Comparison of ENCODE assay signal across 8 cellular contexts in genomic region chr17:43906951-43907424, GRCh38. TPM values are rescaled to one million over a fixed set of nuclear protein-coding genes. Genes with fewer than 3 reads are reported as not detected.
DNase-seq lines count a peak whose midpoint lies in the region; ATAC-seq, FAIRE-seq and TF ChIP-seq lines count a peak whose summit lies in the region.

No MANE protein-coding gene starts in this region.

- no peak for FAIRE-seq in bronchial epithelial cell (lab: Jason Lieb, UNC)
- FAIRE-seq in HepG2 (lab: Jason Lieb, UNC): no peak

- H3K27ac ChIP-seq in HepG2 (ENCODE audit: extremely low read length, insufficient read depth, low read length) (no peak overlapping the region), testis (peak overlapping the region; percentile 81 to 84)

- TF ChIP-seq CTCF in bronchial epithelial cell (IDR thresholded peaks at IDR 0.05; ENCODE audit: insufficient read depth, low read length, severe bottlenecking) (no peak), HepG2 (CRISPR knock-in tag; IDR thresholded peaks at IDR 0.05) (no peak), testis (IDR thresholded peaks at IDR 0.05) (no peak), GM13976 (IDR thresholded peaks at IDR 0.05; ENCODE audit: borderline replicate concordance, control extremely low read depth, extremely low read depth, insufficient read depth, missing control alignments) (no peak)

- TF ChIP-seq POLR2A in HepG2 (IDR thresholded peaks at IDR 0.05; ENCODE audit: insufficient read depth in 1 of 2, low read depth in 2 of 2, low read length in 2 of 2) (no peak), testis (IDR thresholded peaks at IDR 0.05) (no peak)

- H3K27me3 ChIP-seq in bronchial epithelial cell (ENCODE audit: control insufficient read depth, insufficient read depth, low read length) (peaks cover 20% of the 10 kb centered on the region), HepG2 (ENCODE audit: control insufficient read depth in 1 of 2, insufficient read depth in 2 of 2, low read length in 2 of 2) (peaks cover 22 to 85% of the 10 kb centered on the region in 2 experiments), testis (no peaks in the 10 kb centered on the region)

- ATAC-seq in HepG2: no peak; the same call in 2 of the 3 replicates

- no peak overlapping the region for H2AFZ ChIP-seq in HepG2 (ENCODE audit: low read length)

- TF ChIP-seq RAD21 in HepG2 (CRISPR knock-in tag; IDR thresholded peaks at IDR 0.05): no peak

- DNase-seq in NCI-H748 (lab: John Stamatoyannopoulos, UW; ENCODE audit: unreplicated experiment) (peak; percentile 34), NCI-H748 treated with DMSO at 0.1 percent for 48 hours (lab: John Stamatoyannopoulos, UW) (no peak), bronchial epithelial cell (ENCODE audit: low read depth) (no peak), HepG2 (ENCODE audit: low spot score) (no peak), testis (no peak), GM13976 (ENCODE audit: low spot score) (no peak), NCI-H187 treated with DMSO at 0.1 percent for 48 hours (lab: John Stamatoyannopoulos, UW) (no peak), SW480 (ENCODE audit: low spot score) (no peak)

- H4K20me1 ChIP-seq in HepG2 (ENCODE audit: insufficient read depth, low read length): peaks cover 2% of the 10 kb centered on the region; the same call in 1 of the 2 replicates

- H3K9me3 ChIP-seq in HepG2 (ENCODE audit: low read length) (no peaks in the 10 kb centered on the region), testis (no peaks in the 10 kb centered on the region)

- in situ Hi-C loops in HepG2 (cut with HindIII; ENCODE audit: extremely low pct_ligation_motif_present, low pct_unique_long_range_greater_than_20kb) (no loop called here), GM13976 (cut with MboI; ENCODE audit: low sequenced_read_pairs, unreplicated experiment) (no loop called here)

- H3K4me3 ChIP-seq in bronchial epithelial cell (ENCODE audit: low read depth, low read length) (peak overlapping the region; percentile 37), HepG2 (replicated peaks in 1 of 3; ENCODE audit: insufficient read depth in 1 of 3, low read depth in 2 of 3, low read length in 3 of 3) (peak overlapping the region; percentile 48 to 69 (median 60); a peak in 5 of 6 replicates), testis (peak overlapping the region; percentile 78 to 87)

- H3K4me2 ChIP-seq in HepG2 (ENCODE audit: low read depth, low read length): peak overlapping the region; percentile 63

- peaks cover 29% of the 10 kb centered on the region for H3K4me1 ChIP-seq in HepG2 (ENCODE audit: insufficient read depth, low read length)
- peaks cover 13% of the 10 kb centered on the region for H3K4me1 ChIP-seq in testis

- H3K79me2 ChIP-seq in HepG2 (ENCODE audit: insufficient read depth, low read length): no peaks in the 10 kb centered on the region

- TF ChIP-seq EP300 in HepG2 (IDR thresholded peaks at IDR 0.05; ENCODE audit: low read depth in 2 of 2, low read length in 2 of 2): no peak
- TF ChIP-seq EP300 in HepG2 (CRISPR knock-in tag; IDR thresholded peaks at IDR 0.05; ENCODE audit: borderline replicate concordance): no peak

- 9% methylated on average over 22 of the region's 29 CpGs for WGBS in HepG2 (ENCODE audit: low lambda C conversion rate)
- WGBS in testis, 2 donors: 0 to 1% methylated on average over 19 to 29 of the region's 29 CpGs

- H3K36me3 ChIP-seq in bronchial epithelial cell (ENCODE audit: control insufficient read depth, insufficient read depth, low read length) (no peaks in the 10 kb centered on the region), HepG2 (replicated peaks in 1 of 2; ENCODE audit: control insufficient read depth in 1 of 2, insufficient read depth in 2 of 2, low read length in 2 of 2) (no peaks in the 10 kb centered on the region), testis (ENCODE audit: low read depth, missing control alignments) (no peaks in the 10 kb centered on the region)

- POLR2A ChIA-PET in HepG2 (lab: Yijun Ruan, JAX): no interaction called here

- intact Hi-C loops in HepG2 (cut with micrococcal nuclease; ENCODE audit: unreplicated experiment) (no loop called here), testis (cut with DNase I; ENCODE audit: low total_unique reads) (no loop called here)

- CTCF ChIA-PET in HepG2 (lab: Yijun Ruan, JAX; ENCODE audit: low intra/inter-chr PET ratio, low total read pairs): no interaction called here

- H3K9ac ChIP-seq in HepG2 (ENCODE audit: insufficient read depth, low read depth, low read length): peak overlapping the region; percentile 4; the same call in 1 of the 2 replicates

- no TSS peak for BruUV-seq in HepG2 (replicated peaks; lab: Mats Ljungman, UMichigan)

RNA-seq across cellular contexts. Expression of gene MPP2, which starts 0.3 kb away (rescaled TPM):
- total RNA-seq in bronchial epithelial cell: 0.13 and 0.26 TPM in 2 replicates
- 0.20 and 0.44 TPM in 2 replicates for total RNA-seq in HepG2 (2016; rRNA removed; fragmentation: Illumina TruSeq; extraction: Trizol)
- total RNA-seq in HepG2 (2016; cell fraction: cytosol; rRNA removed; fragmentation: Illumina TruSeq; extraction: Trizol; ENCODE audit: low read depth): 0.18 and 0.30 TPM in 2 replicates
- 0.02 and 0.10 TPM in 2 replicates for total RNA-seq in HepG2 (2016; cell fraction: insoluble cytoplasmic fraction; rRNA removed; fragmentation: Illumina TruSeq; extraction: Trizol)
- 0.06 and 0.07 TPM in 2 replicates for total RNA-seq in HepG2 (2016; cell fraction: membrane; rRNA removed; fragmentation: Illumina TruSeq; extraction: Trizol)
- total RNA-seq in HepG2 (2016; cell fraction: nucleus; rRNA removed; fragmentation: Illumina TruSeq; extraction: Trizol): 0.25 TPM in 1 of 2 replicates, not detected in the other
- polyA plus RNA-seq in HepG2 (2011; rRNA removed): 1.7 and 2.2 TPM in 2 replicates
- polyA plus RNA-seq in HepG2 (2011; cell fraction: cytosol; rRNA removed): 1.6 TPM in 2 replicates
- polyA plus RNA-seq in HepG2 (2011; cell fraction: nucleus; rRNA removed): 3.8 and 4.9 TPM in 2 replicates
- polyA plus RNA-seq in HepG2 (2012): 0.62 and 0.99 TPM in 2 replicates
- not detected in 2 replicates for polyA plus RNA-seq in HepG2 (2016; cell fraction: cytosol; fragmentation: Illumina TruSeq; extraction: Trizol; ENCODE audit: low read depth)
- polyA plus RNA-seq in HepG2 (2016; cell fraction: insoluble cytoplasmic fraction; fragmentation: Illumina TruSeq; extraction: Trizol; ENCODE audit: low read depth): 0.19 and 0.20 TPM in 2 replicates
- polyA plus RNA-seq in HepG2 (2016; cell fraction: membrane; fragmentation: Illumina TruSeq; extraction: Trizol; ENCODE audit: low read depth): 0.05 TPM in 1 of 2 replicates, not detected in the other
- polyA plus RNA-seq in HepG2 (2016; cell fraction: nucleus; fragmentation: Illumina TruSeq; extraction: Trizol; ENCODE audit: insufficient read depth, low read depth): 0.15 and 0.18 TPM in 2 replicates
- 3.3 and 19.7 TPM in 2 replicates for polyA minus RNA-seq in HepG2 (2011; rRNA and poly(A)+ RNA removed; ENCODE audit: low replicate concordance)
- 1.1 and 2.0 TPM in 2 replicates for polyA minus RNA-seq in HepG2 (2011; cell fraction: cytosol; rRNA and poly(A)+ RNA removed)
- polyA minus RNA-seq in HepG2 (2011; cell fraction: nucleus; rRNA and poly(A)+ RNA removed): 1.5 and 3.2 TPM in 2 replicates
- 10 to 100 TPM; 25.1 to 25.8 TPM for total RNA-seq in testis
- polyA plus RNA-seq in testis (ENCODE audit: insufficient read depth, low read depth, low replicate concordance): 31.4 TPM

RNA-seq across cellular contexts. Expression of gene PPY, which starts 35.3 kb away (rescaled TPM):
- total RNA-seq in bronchial epithelial cell: not detected in 2 replicates
- total RNA-seq in HepG2 (2016; rRNA removed; fragmentation: Illumina TruSeq; extraction: Trizol): not detected in 2 replicates
- not detected in 2 replicates for total RNA-seq in HepG2 (2016; cell fraction: cytosol; rRNA removed; fragmentation: Illumina TruSeq; extraction: Trizol; ENCODE audit: low read depth)
- total RNA-seq in HepG2 (2016; cell fraction: insoluble cytoplasmic fraction; rRNA removed; fragmentation: Illumina TruSeq; extraction: Trizol): not detected in 2 replicates
- total RNA-seq in HepG2 (2016; cell fraction: membrane; rRNA removed; fragmentation: Illumina TruSeq; extraction: Trizol): not detected in 2 replicates
- not detected in 2 replicates for total RNA-seq in HepG2 (2016; cell fraction: nucleus; rRNA removed; fragmentation: Illumina TruSeq; extraction: Trizol)
- not detected in 2 replicates for polyA plus RNA-seq in HepG2 (2011; rRNA removed)
- 0.21 TPM in 1 of 2 replicates, not detected in the other for polyA plus RNA-seq in HepG2 (2011; cell fraction: cytosol; rRNA removed)
- not detected in 2 replicates for polyA plus RNA-seq in HepG2 (2011; cell fraction: nucleus; rRNA removed)
- polyA plus RNA-seq in HepG2 (2012): not detected in 2 replicates
- polyA plus RNA-seq in HepG2 (2016; cell fraction: cytosol; fragmentation: Illumina TruSeq; extraction: Trizol; ENCODE audit: low read depth): not detected in 2 replicates
- polyA plus RNA-seq in HepG2 (2016; cell fraction: insoluble cytoplasmic fraction; fragmentation: Illumina TruSeq; extraction: Trizol; ENCODE audit: low read depth): not detected in 2 replicates
- not detected in 2 replicates for polyA plus RNA-seq in HepG2 (2016; cell fraction: membrane; fragmentation: Illumina TruSeq; extraction: Trizol; ENCODE audit: low read depth)
- not detected in 2 replicates for polyA plus RNA-seq in HepG2 (2016; cell fraction: nucleus; fragmentation: Illumina TruSeq; extraction: Trizol; ENCODE audit: insufficient read depth, low read depth)
- not detected in 2 replicates for polyA minus RNA-seq in HepG2 (2011; rRNA and poly(A)+ RNA removed; ENCODE audit: low replicate concordance)
- not detected in 2 replicates for polyA minus RNA-seq in HepG2 (2011; cell fraction: cytosol; rRNA and poly(A)+ RNA removed)
- polyA minus RNA-seq in HepG2 (2011; cell fraction: nucleus; rRNA and poly(A)+ RNA removed): not detected in 2 replicates
- total RNA-seq in testis: not detected
- 0.99 TPM for polyA plus RNA-seq in testis (ENCODE audit: insufficient read depth, low read depth, low replicate concordance)

RNA-seq across cellular contexts. Expression of gene PYY, which starts 46.8 kb away (rescaled TPM):
- total RNA-seq in bronchial epithelial cell (0.26 and 0.79 TPM in 2 replicates), HepG2 (2016; rRNA removed; fragmentation: Illumina TruSeq; extraction: Trizol) (not detected in 2 replicates), testis (under 1 TPM in 1 of 2 donors, not detected in 1; 0.37 TPM)
- not detected in 2 replicates for total RNA-seq in HepG2 (2016; cell fraction: cytosol; rRNA removed; fragmentation: Illumina TruSeq; extraction: Trizol; ENCODE audit: low read depth)
- not detected in 2 replicates for total RNA-seq in HepG2 (2016; cell fraction: insoluble cytoplasmic fraction; rRNA removed; fragmentation: Illumina TruSeq; extraction: Trizol)
- total RNA-seq in HepG2 (2016; cell fraction: membrane; rRNA removed; fragmentation: Illumina TruSeq; extraction: Trizol): not detected in 2 replicates
- total RNA-seq in HepG2 (2016; cell fraction: nucleus; rRNA removed; fragmentation: Illumina TruSeq; extraction: Trizol): not detected in 2 replicates
- polyA plus RNA-seq in HepG2 (2011; rRNA removed) (0.24 and 0.25 TPM in 2 replicates), testis (ENCODE audit: insufficient read depth, low read depth, low replicate concordance) (1.5 TPM)
- polyA plus RNA-seq in HepG2 (2011; cell fraction: cytosol; rRNA removed): 0.21 and 0.30 TPM in 2 replicates
- 1.1 and 1.2 TPM in 2 replicates for polyA plus RNA-seq in HepG2 (2011; cell fraction: nucleus; rRNA removed)
- 0.32 TPM in 1 of 2 replicates, not detected in the other for polyA plus RNA-seq in HepG2 (2012)
- not detected in 2 replicates for polyA plus RNA-seq in HepG2 (2016; cell fraction: cytosol; fragmentation: Illumina TruSeq; extraction: Trizol; ENCODE audit: low read depth)
- not detected in 2 replicates for polyA plus RNA-seq in HepG2 (2016; cell fraction: insoluble cytoplasmic fraction; fragmentation: Illumina TruSeq; extraction: Trizol; ENCODE audit: low read depth)
- polyA plus RNA-seq in HepG2 (2016; cell fraction: membrane; fragmentation: Illumina TruSeq; extraction: Trizol; ENCODE audit: low read depth): not detected in 2 replicates
- not detected in 2 replicates for polyA plus RNA-seq in HepG2 (2016; cell fraction: nucleus; fragmentation: Illumina TruSeq; extraction: Trizol; ENCODE audit: insufficient read depth, low read depth)
- polyA minus RNA-seq in HepG2 (2011; rRNA and poly(A)+ RNA removed; ENCODE audit: low replicate concordance): not detected in 2 replicates
- polyA minus RNA-seq in HepG2 (2011; cell fraction: cytosol; rRNA and poly(A)+ RNA removed): not detected in 2 replicates
- not detected in 2 replicates for polyA minus RNA-seq in HepG2 (2011; cell fraction: nucleus; rRNA and poly(A)+ RNA removed)

Comparison
In these comparisons a context has a peak if more than half of its experiments do, and no peak if none do; other contexts are left out.
1. RNA of gene MPP2, which starts 0.3 kb away (total RNA-seq): 25.1 to 25.8 TPM in testis; 0.13 to 0.26 TPM in bronchial epithelial cell and 0.02 to 0.44 TPM in HepG2; every median in the first group is over 10 times any median in the second.
2. Peak in every context shown above with its lines, with median percentiles within 50 percentile points of each other: H3K4me3 ChIP-seq.